15 cellular contexts compared by ENCODE assay signal in the genomic region with DNA sequence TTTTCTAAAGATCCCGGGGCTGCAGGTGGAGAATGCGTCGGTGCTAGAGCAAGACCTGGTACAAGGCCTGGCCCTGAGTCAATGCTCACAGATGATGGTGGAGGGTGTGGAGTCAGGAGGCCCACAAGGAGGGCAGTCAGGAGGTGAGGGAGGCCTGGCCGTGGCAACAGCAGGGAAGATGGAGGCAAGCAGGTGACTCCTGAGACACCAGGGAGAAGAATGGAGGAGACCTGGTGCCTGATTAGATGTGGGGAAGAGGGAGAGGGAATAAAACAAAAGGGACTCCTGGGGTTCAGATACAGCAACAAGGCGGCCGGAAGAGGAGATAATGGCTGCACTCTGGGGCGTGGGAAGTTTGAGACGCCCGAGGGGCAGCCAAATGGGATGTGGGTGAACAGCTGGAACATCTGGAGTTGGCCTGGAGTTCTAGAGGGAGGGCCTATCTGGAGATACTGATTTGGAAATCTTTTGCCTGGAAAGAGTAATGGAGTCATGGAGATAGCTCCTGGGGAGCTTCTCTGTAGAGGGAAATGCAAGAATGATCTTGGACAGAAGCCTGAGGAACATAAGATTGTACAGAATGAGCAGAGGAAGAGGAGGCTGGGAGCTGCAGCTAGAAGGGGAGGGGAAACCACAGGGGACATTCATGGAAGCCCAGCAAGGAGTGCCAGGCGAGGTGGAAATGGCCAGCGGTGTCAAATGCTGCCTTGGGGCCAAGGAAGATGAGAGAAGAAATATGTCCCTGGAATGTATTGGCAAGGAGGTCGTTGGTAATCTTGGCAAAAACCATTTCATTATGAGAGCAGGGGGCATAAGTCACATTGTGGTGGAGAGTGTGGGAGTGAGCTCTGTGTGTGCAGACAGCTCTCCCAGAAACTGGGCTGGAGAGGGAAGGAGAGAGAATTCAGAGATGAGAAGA.
DNase-seq lines count a peak whose midpoint lies in the region; ATAC-seq and TF ChIP-seq lines count a peak whose summit lies in the region.
"Had no signal": no experiment of that assay in that cellular context is flagged by ENCODE, and none has a peak within 500 bp of the region (broad histone marks: within the 10 kb centered on the region; RNA-seq: fewer than 3 reads in every experiment).

No MANE protein-coding gene starts in this region.

- H3K36me3 ChIP-seq in thoracic aorta (no peaks in the 10 kb centered on the region), Caco-2 (ENCODE audit: control insufficient read depth, insufficient read depth, low read length) (no peaks in the 10 kb centered on the region), hepatocyte (replicated peaks; ENCODE audit: insufficient read depth, low read depth) (no peaks in the 10 kb centered on the region)
- H3K36me3 ChIP-seq: right lobe of liver, stomach had no signal

- H3K27me3 Mint-ChIP-seq in chondrocyte (ENCODE audit: low read depth) = no peaks in the 10 kb centered on the region
- H3K27me3 Mint-ChIP-seq in Caco-2 (ENCODE audit: insufficient read depth, unreplicated experiment) = peaks cover 13% of the 10 kb centered on the region
- H3K27me3 Mint-ChIP-seq: activated CD8-positive, alpha-beta T cell treated with anti-CD3 and anti-CD28 coated beads for 36 hours had no signal

- peak overlapping the region; percentile 96 for H3K27ac Mint-ChIP-seq in chondrocyte (ENCODE audit: unreplicated experiment)
- H3K27ac Mint-ChIP-seq in Caco-2 (ENCODE audit: unreplicated experiment) = no peak overlapping the region
- H3K27ac Mint-ChIP-seq: activated CD8-positive, alpha-beta T cell treated with anti-CD3 and anti-CD28 coated beads for 36 hours had no signal

- H3K9me3 ChIP-seq in thoracic aorta (no peaks in the 10 kb centered on the region), Caco-2 (0 out of 2 replicates have a peak, but pooled peaks cover 3% of the 10 kb centered on the region), hepatocyte (ENCODE audit: low read depth) (no peaks in the 10 kb centered on the region)
- H3K9me3 ChIP-seq: right lobe of liver, stomach had no signal

- H3K4me1 ChIP-seq in thoracic aorta (ENCODE audit: control insufficient read depth in 1 of 2, low read depth in 2 of 2) = peaks cover 10 to 28% of the 10 kb centered on the region in 2 donors
- H3K4me1 ChIP-seq in Caco-2 = no peaks in the 10 kb centered on the region
- H3K4me1 ChIP-seq in hepatocyte (ENCODE audit: insufficient read depth) = no peaks in the 10 kb centered on the region
- H3K4me1 ChIP-seq: right lobe of liver had no signal

- peak overlapping the region; percentile 58 to 66 for H3K27ac ChIP-seq in thoracic aorta
- H3K27ac ChIP-seq in hepatocyte = no peak overlapping the region
- H3K27ac ChIP-seq: epithelial cell of prostate, right lobe of liver, stomach had no signal

- no peak overlapping the region for H3K4me2 ChIP-seq in hepatocyte

- no peaks in the 10 kb centered on the region for H4K20me1 ChIP-seq in hepatocyte (ENCODE audit: insufficient read depth, poor library complexity, severe bottlenecking)

- H3K27me3 ChIP-seq in thoracic aorta (replicated peaks; ENCODE audit: insufficient read depth) = no peaks in the 10 kb centered on the region
- no peaks in the 10 kb centered on the region for H3K27me3 ChIP-seq in Caco-2 (replicated peaks; ENCODE audit: control insufficient read depth, insufficient read depth, low read length)
- H3K27me3 ChIP-seq in hepatocyte = no peaks in the 10 kb centered on the region
- H3K27me3 ChIP-seq: right lobe of liver, stomach had no signal

- BruUV-seq in Caco-2 (replicated peaks; lab: Mats Ljungman, UMichigan) = no TSS peak

- TF ChIP-seq POLR2A in erythroblast (IDR thresholded peaks at IDR 0.05; ENCODE audit: low read length) = no peak

- no peak overlapping the region for H2AFZ ChIP-seq in hepatocyte

- ATAC-seq in thoracic aorta (ENCODE audit: insufficient number of reproducible peaks, low FRiP score, low read depth) = no peak
- ATAC-seq: activated CD8-positive, alpha-beta T cell treated with anti-CD3 and anti-CD28 coated beads for 36 hours; right lobe of liver had no signal

- H3K9me3 Mint-ChIP-seq in chondrocyte (ENCODE audit: low read depth) (peaks cover 4% of the 10 kb centered on the region), Caco-2 (ENCODE audit: unreplicated experiment) (peaks cover 14% of the 10 kb centered on the region)

- H3K36me3 Mint-ChIP-seq in chondrocyte (ENCODE audit: low read depth) (peaks cover 11% of the 10 kb centered on the region), Caco-2 (ENCODE audit: insufficient read depth, unreplicated experiment) (no peaks in the 10 kb centered on the region)

- H3K4me3 ChIP-seq in thoracic aorta (no peak overlapping the region), Caco-2 (ENCODE audit: low read depth, low read length) (no peak overlapping the region), hepatocyte (no peak overlapping the region)
- H3K4me3 ChIP-seq: right lobe of liver, stomach had no signal

- H3K4me3 Mint-ChIP-seq in chondrocyte (ENCODE audit: unreplicated experiment) (peak overlapping the region; percentile 78), Caco-2 (ENCODE audit: unreplicated experiment) (no peak overlapping the region)
- H3K4me3 Mint-ChIP-seq: activated CD8-positive, alpha-beta T cell treated with anti-CD3 and anti-CD28 coated beads for 36 hours had no signal

- POLR2A ChIA-PET in Caco-2 (lab: Charles Lee) = no interaction called here

- intact Hi-C loops in Caco-2 (cut with micrococcal nuclease; ENCODE audit: unreplicated experiment) = no loop called here

- H3K4me1 Mint-ChIP-seq in chondrocyte (ENCODE audit: low read depth) = peaks cover 63% of the 10 kb centered on the region
- H3K4me1 Mint-ChIP-seq in Caco-2 (ENCODE audit: low read depth, unreplicated experiment) = no peaks in the 10 kb centered on the region

- TF ChIP-seq CTCF in chondrocyte (IDR thresholded peaks at IDR 0.05) (no peak), thoracic aorta (IDR thresholded peaks at IDR 0.05) (no peak), Caco-2 (IDR thresholded peaks at IDR 0.05; ENCODE audit: insufficient read depth in 1 of 2, low read depth in 1 of 2, low read length in 1 of 2, severe bottlenecking in 1 of 2, unreplicated experiment in 1 of 2) (no peak), hepatocyte (IDR thresholded peaks at IDR 0.05; ENCODE audit: poor library complexity) (no peak)

- no peaks in the 10 kb centered on the region for H3K79me2 ChIP-seq in hepatocyte

- DNase-seq in HT1080 (ENCODE audit: low read depth) (peak; percentile 35), chondrocyte (ENCODE audit: low spot score) (no peak), kidney glomerular epithelial cell (lab: John Stamatoyannopoulos, UW) (peak; percentile 43), thoracic aorta (ENCODE audit: low spot score) (no peak), Caco-2 (no peak), erythroblast (lab: John Stamatoyannopoulos, UW) (no peak), hepatocyte (ENCODE audit: low spot score) (no peak), globus pallidus (ENCODE audit: low spot score) (no peak)
- DNase-seq: activated CD8-positive, alpha-beta T cell treated with anti-CD3 and anti-CD28 coated beads for 36 hours; activated effector memory CD4-positive, alpha-beta T cell treated with anti-CD3 and anti-CD28 coated beads, Interleukin-2, amount 50 U/mL, for 16 hours; NCI-H1694 treated with DMSO at 0.1 percent for 48 hours; NCI-H748 treated with DMSO at 0.1 percent for 48 hours; right lobe of liver; stomach had no signal

- H3K9me2 ChIP-seq in hepatocyte (replicated peaks; ENCODE audit: insufficient read depth) = no peaks in the 10 kb centered on the region

- CTCF ChIA-PET in Caco-2 (lab: Charles Lee) = no interaction called here

- 81% methylated on average over 12 of the region's 12 CpGs for WGBS in hepatocyte (ENCODE audit: low lambda C conversion rate, missing lambda C conversion rate)

Comparison
In these comparisons a context has a peak if more than half of its experiments do, and no peak if none do; other contexts are left out.
1. DNase-seq: peak in HT1080 (single experiment) and kidney glomerular epithelial cell (single experiment); none in chondrocyte (single experiment), thoracic aorta (single experiment), Caco-2 (0 of 2), erythroblast (0 of 2), hepatocyte (single experiment) and globus pallidus (single experiment).